ENCODE assay signal across 15 cellular contexts in genomic region chr2:236353594-236353942, GRCh38.
DNase-seq lines count a peak whose midpoint lies in the region; ATAC-seq and TF ChIP-seq lines count a peak whose summit lies in the region.
"Had no signal": no experiment of that assay in that cellular context is flagged by ENCODE, and none has a peak within 500 bp of the region (broad histone marks: within the 10 kb centered on the region; RNA-seq: fewer than 3 reads in every experiment).

No MANE protein-coding gene starts in this region.

- no peaks in the 10 kb centered on the region for H3K36me3 ChIP-seq in OCI-LY3 (replicated peaks; ENCODE audit: low read depth, low read length)
- H3K36me3 ChIP-seq: BE2C; BLaER1 treated with 17β-estradiol and CSF1 and Interleukin-3, amounts not matched to agents 10 nM and 100 nM had no signal

- intact Hi-C loops in sciatic nerve (cut with DNase I): no loop called here

- peak; percentile 39 for DNase-seq in activated CD8-positive, alpha-beta memory T cell treated with anti-CD3 and anti-CD28 coated beads, Interleukin-2, amount 10 ng/mL, durations not matched to agents 7 days and 5 days
- DNase-seq in activated CD8-positive, alpha-beta memory T cell treated with anti-CD3 and anti-CD28 coated beads, Interleukin-2, amount 50 U/mL, for 48 hours: no peak
- DNase-seq in sciatic nerve (ENCODE audit: low spot score): no peak
- no peak for DNase-seq in dermis blood vessel endothelial cell
- no peak for DNase-seq in MV-4-11 (lab: John Stamatoyannopoulos, UW)
- DNase-seq: 8988T, BE2C, DMS 273 treated with DMSO at 0.1 percent for 48 hours, GOT3 had no signal

- H3K27me3 ChIP-seq in OCI-LY3 (ENCODE audit: low read depth, low read length): no peaks in the 10 kb centered on the region
- H3K27me3 ChIP-seq: BLaER1 treated with 17β-estradiol and CSF1 and Interleukin-3, amounts not matched to agents 10 nM and 100 nM had no signal

- H3K27ac Mint-ChIP-seq in activated CD8-positive, alpha-beta memory T cell treated with anti-CD3 and anti-CD28 coated beads, Interleukin-2, amount 10 ng/mL, durations not matched to agents 7 days and 5 days: no peak overlapping the region
- H3K27ac Mint-ChIP-seq: CD14-positive monocyte; CD4-positive, alpha-beta T cell; CD8-positive, alpha-beta memory T cell had no signal

- no peaks in the 10 kb centered on the region for H3K4me1 Mint-ChIP-seq in activated CD8-positive, alpha-beta memory T cell treated with anti-CD3 and anti-CD28 coated beads, Interleukin-2, amount 10 ng/mL, durations not matched to agents 7 days and 5 days

- H3K79me2 ChIP-seq in OCI-LY3 (ENCODE audit: low read length): no peaks in the 10 kb centered on the region

- H3K4me1 ChIP-seq in OCI-LY3 (ENCODE audit: low read length): peaks cover 4% of the 10 kb centered on the region; the same call in 1 of the 2 replicates
- H3K4me1 ChIP-seq: A549, BE2C had no signal

- TF ChIP-seq CTCF in OCI-LY3 (IDR thresholded peaks at IDR 0.05; ENCODE audit: low read depth, low read length): no peak

- no peaks in the 10 kb centered on the region for H3K27me3 Mint-ChIP-seq in activated CD8-positive, alpha-beta memory T cell treated with anti-CD3 and anti-CD28 coated beads, Interleukin-2, amount 10 ng/mL, durations not matched to agents 7 days and 5 days

- H3K27ac ChIP-seq in OCI-LY3 (ENCODE audit: low read length): no peak overlapping the region
- H3K27ac ChIP-seq: A549; BLaER1 treated with 17β-estradiol and CSF1 and Interleukin-3, amounts not matched to agents 10 nM and 100 nM had no signal

- CTCF ChIA-PET in activated CD8-positive, alpha-beta memory T cell treated with anti-CD3 and anti-CD28 coated beads, Interleukin-2, amount 10 ng/mL, durations not matched to agents 7 days and 5 days (lab: Charles Lee): interaction anchor here (0.9 to 2.9 kb wide), 8 partner anchors 19 to 710 kb away, joined by 3 to 8 read pairs (median 3); partner anchors contain the start of gene ACKR3

- H3K4me3 ChIP-seq in OCI-LY3 (ENCODE audit: low read length): no peak overlapping the region
- H3K4me3 ChIP-seq: A549; BLaER1 treated with 17β-estradiol and CSF1 and Interleukin-3, amounts not matched to agents 10 nM and 100 nM had no signal

- no peaks in the 10 kb centered on the region for H3K9me3 Mint-ChIP-seq in activated CD8-positive, alpha-beta memory T cell treated with anti-CD3 and anti-CD28 coated beads, Interleukin-2, amount 10 ng/mL, durations not matched to agents 7 days and 5 days (ENCODE audit: low read depth)
- H3K9me3 Mint-ChIP-seq: CD4-positive, alpha-beta T cell; CD8-positive, alpha-beta memory T cell had no signal

- no peak overlapping the region for H3K4me3 Mint-ChIP-seq in activated CD8-positive, alpha-beta memory T cell treated with anti-CD3 and anti-CD28 coated beads, Interleukin-2, amount 10 ng/mL, durations not matched to agents 7 days and 5 days
- H3K4me3 Mint-ChIP-seq: CD14-positive monocyte; CD4-positive, alpha-beta T cell; CD8-positive, alpha-beta memory T cell had no signal

- H3K4me2 ChIP-seq in OCI-LY3 (ENCODE audit: low read length): peak overlapping the region; percentile 24; the same call in 1 of the 2 replicates
- H3K4me2 ChIP-seq: A549; BLaER1 treated with 17β-estradiol and CSF1 and Interleukin-3, amounts not matched to agents 10 nM and 100 nM had no signal

- ATAC-seq in activated CD8-positive, alpha-beta memory T cell treated with anti-CD3 and anti-CD28 coated beads, Interleukin-2, amount 10 ng/mL, durations not matched to agents 7 days and 5 days: no peak
- ATAC-seq in sciatic nerve: peak; percentile 33

- H3K9ac ChIP-seq in OCI-LY3 (ENCODE audit: low read length): no peak overlapping the region
- H3K9ac ChIP-seq: BLaER1 treated with 17β-estradiol and CSF1 and Interleukin-3, amounts not matched to agents 10 nM and 100 nM had no signal

- H2AFZ ChIP-seq in OCI-LY3 (ENCODE audit: low read depth, low read length): no peak overlapping the region

- no peaks in the 10 kb centered on the region for H3K9me3 ChIP-seq in OCI-LY3 (ENCODE audit: insufficient read depth, low read length)
- H3K9me3 ChIP-seq: A549; BE2C; BLaER1 treated with 17β-estradiol and CSF1 and Interleukin-3, amounts not matched to agents 10 nM and 100 nM had no signal

- no peaks in the 10 kb centered on the region for H4K20me1 ChIP-seq in OCI-LY3 (ENCODE audit: insufficient read depth, low read length)
- H4K20me1 ChIP-seq: BLaER1 treated with 17β-estradiol and CSF1 and Interleukin-3, amounts not matched to agents 10 nM and 100 nM had no signal

- H3K36me3 Mint-ChIP-seq in activated CD8-positive, alpha-beta memory T cell treated with anti-CD3 and anti-CD28 coated beads, Interleukin-2, amount 10 ng/mL, durations not matched to agents 7 days and 5 days: no peaks in the 10 kb centered on the region
- H3K36me3 Mint-ChIP-seq: CD14-positive monocyte; CD8-positive, alpha-beta memory T cell had no signal
